8 cellular contexts compared by ENCODE assay signal in genomic region chr14:91417983-91418386, GRCh38. TPM values are rescaled to one million over a fixed set of nuclear protein-coding genes. Genes with fewer than 3 reads are reported as not detected.
DNase-seq lines count a peak whose midpoint lies in the region; TF ChIP-seq lines count a peak whose summit lies in the region.

No MANE protein-coding gene starts in this region.

- no peaks in the 10 kb centered on the region for H4K20me1 ChIP-seq in GM23248 (ENCODE audit: insufficient read depth)

- H2AFZ ChIP-seq in GM23248: peak overlapping the region; percentile 78

- WGBS in GM23248 (ENCODE audit: low coverage in 1 of 2, low lambda C conversion rate in 2 of 2, missing lambda C conversion rate in 2 of 2), 2 experiments: 7 to 8% methylated on average over 17 to 24 of the region's 53 CpGs
- 0 to 2% methylated on average over 39 to 47 of the region's 53 CpGs for WGBS in mesodermal cell (ENCODE audit: insufficient coverage in 2 of 2), 2 experiments
- whole genome bisulfite sequencing in testis, 2 donors: 2% methylated on average over 33 of the region's 53 CpGs; no CpG with 5 or more reads in 1 of the 2 donors

- H3F3A ChIP-seq in GM23248 (ENCODE audit: insufficient read depth): 0 out of 2 replicates have a peak, but pooled peaks cover 6% of the 10 kb centered on the region

- no peaks in the 10 kb centered on the region for H3K4me1 ChIP-seq in GM23248 (ENCODE audit: insufficient read depth)
- H3K4me1 ChIP-seq in mesodermal cell (ENCODE audit: control insufficient read depth, insufficient read depth, low read length, poor library complexity, severe bottlenecking): peaks cover 14% of the 10 kb centered on the region
- peaks cover 5% of the 10 kb centered on the region for H3K4me1 ChIP-seq in testis

- H3K4me3 ChIP-seq in GM23248 (peak overlapping the region; percentile 63), mesodermal cell (ENCODE audit: extremely low read depth, insufficient read depth, low read length, poor library complexity, severe bottlenecking) (peak overlapping the region; percentile 24), testis (peak overlapping the region; percentile 38 to 71)

- peak; percentile 92 for DNase-seq in DMS 273 (lab: John Stamatoyannopoulos, UW; ENCODE audit: unreplicated experiment)
- no peak for DNase-seq in DMS 273 treated with DMSO at 0.1 percent for 48 hours (lab: John Stamatoyannopoulos, UW)
- DNase-seq in GM23248: peak; percentile 45
- DNase-seq in T1000 (lab: John Stamatoyannopoulos, UW): peak; percentile 53
- peak; percentile 41 for DNase-seq in testis

- H3K27ac Mint-ChIP-seq in dendritic cell treated with granulocyte-macrophage colony-stimulating factor and Interleukin-4, amounts not matched to agents 40 ng/mL and 50 ng/mL, for 4 days: peak overlapping the region; percentile 57

- no peaks in the 10 kb centered on the region for H3K36me3 ChIP-seq in GM23248 (ENCODE audit: low read depth)
- peaks cover 27% of the 10 kb centered on the region for H3K36me3 ChIP-seq in KOPT-K1 (ENCODE audit: insufficient read depth, low read length)
- H3K36me3 ChIP-seq in mesodermal cell (ENCODE audit: control insufficient read depth, insufficient read depth, low read length): peaks cover 3% of the 10 kb centered on the region
- no peaks in the 10 kb centered on the region for H3K36me3 ChIP-seq in testis (ENCODE audit: low read depth, missing control alignments)

- H3K4me3 Mint-ChIP-seq in dendritic cell treated with granulocyte-macrophage colony-stimulating factor and Interleukin-4, amounts not matched to agents 40 ng/mL and 50 ng/mL, for 4 days: peak overlapping the region; percentile 67

- TF ChIP-seq CTCF in testis (IDR thresholded peaks at IDR 0.05): no peak

- H3K4me1 Mint-ChIP-seq in dendritic cell treated with granulocyte-macrophage colony-stimulating factor and Interleukin-4, amounts not matched to agents 40 ng/mL and 50 ng/mL, for 4 days (ENCODE audit: low read depth): peaks cover 56% of the 10 kb centered on the region

- H3K36me3 Mint-ChIP-seq in dendritic cell treated with granulocyte-macrophage colony-stimulating factor and Interleukin-4, amounts not matched to agents 40 ng/mL and 50 ng/mL, for 4 days (ENCODE audit: low read depth): no peaks in the 10 kb centered on the region

- in situ Hi-C loops in GM23248 (cut with MboI): no loop called here

- H3K9me3 ChIP-seq in GM23248 (ENCODE audit: low read depth): no peaks in the 10 kb centered on the region
- H3K9me3 ChIP-seq in KOPT-K1 (ENCODE audit: insufficient read depth, low read length, poor library complexity, severe bottlenecking): no peaks in the 10 kb centered on the region
- no peaks in the 10 kb centered on the region for H3K9me3 ChIP-seq in mesodermal cell (ENCODE audit: control insufficient read depth, low read length)
- no peaks in the 10 kb centered on the region for H3K9me3 ChIP-seq in testis

- peak overlapping the region; percentile 78 for H3K4me2 ChIP-seq in GM23248 (ENCODE audit: unreplicated experiment)

- H3K27me3 ChIP-seq in GM23248 (replicated peaks; ENCODE audit: insufficient read depth) (peaks cover 31% of the 10 kb centered on the region), testis (no peaks in the 10 kb centered on the region)

- no peaks in the 10 kb centered on the region for H3K9me3 Mint-ChIP-seq in dendritic cell treated with granulocyte-macrophage colony-stimulating factor and Interleukin-4, amounts not matched to agents 40 ng/mL and 50 ng/mL, for 4 days

- H3K9ac ChIP-seq in GM23248: no peak overlapping the region

- H3K79me2 ChIP-seq in GM23248 (ENCODE audit: insufficient read depth): no peaks in the 10 kb centered on the region

- intact Hi-C loops in dendritic cell treated with granulocyte-macrophage colony-stimulating factor and Interleukin-4, amounts not matched to agents 40 ng/mL and 50 ng/mL, for 4 days (cut with micrococcal nuclease): loop anchor here (1.0 to 5.0 kb wide), 2 partner anchors 56 to 95 kb away; no protein-coding TSS in a partner anchor
- intact Hi-C loops in testis (cut with DNase I; ENCODE audit: low total_unique reads): loop anchor here (5.0 kb wide), 1 partner anchor 96 kb away; no protein-coding TSS in a partner anchor

- TF ChIP-seq POLR2A in testis (IDR thresholded peaks at IDR 0.05): no peak

- no peaks in the 10 kb centered on the region for H3K9me2 ChIP-seq in GM23248 (ENCODE audit: insufficient read depth)

- H3K27ac ChIP-seq in GM23248: no peak overlapping the region
- peak overlapping the region; percentile 96 for H3K27ac ChIP-seq in KOPT-K1 (ENCODE audit: low read depth, low read length, poor library complexity, severe bottlenecking)
- H3K27ac ChIP-seq in mesodermal cell (ENCODE audit: low read depth, low read length, severe bottlenecking): no peak overlapping the region
- peak overlapping the region in 1 of 2 donors; percentile 55 for H3K27ac ChIP-seq in testis

- peaks cover 16% of the 10 kb centered on the region for H3K27me3 Mint-ChIP-seq in dendritic cell treated with granulocyte-macrophage colony-stimulating factor and Interleukin-4, amounts not matched to agents 40 ng/mL and 50 ng/mL, for 4 days

RNA-seq across cellular contexts. Expression of gene CCDC88C, which starts 0.4 kb away (rescaled TPM):
- total RNA-seq in GM23248 (2014; rRNA removed; shearing (Covaris generic)): not detected in 2 replicates
- polyA plus RNA-seq in GM23248 (2016; fragmentation: Nextera tagmentation; extraction: Ambion mirVana) (0.06 TPM in 1 of 2 replicates, not detected in the other), testis (ENCODE audit: insufficient read depth, low read depth, low replicate concordance) (36.5 TPM)
- 5.7 TPM for polyA plus RNA-seq in mesodermal cell (2013, experiment 1 of 2)
- 4.5 TPM for polyA plus RNA-seq in mesodermal cell (2013, experiment 2 of 2)
- 10 to 100 TPM; 47.4 to 51.3 TPM for total RNA-seq in testis

Comparison
In these comparisons a context has a peak if more than half of its experiments do, and no peak if none do; other contexts are left out.
1. RNA of gene CCDC88C, which starts 0.4 kb away (total RNA-seq): 47.4 to 51.3 TPM in testis; not detected in GM23248; every median in the first group is over 10 times any median in the second.
2. Peak in every context shown above with its lines, with median percentiles within 50 percentile points of each other: H3K4me3 ChIP-seq.